12 cellular contexts compared by ENCODE assay signal in the genomic region with DNA sequence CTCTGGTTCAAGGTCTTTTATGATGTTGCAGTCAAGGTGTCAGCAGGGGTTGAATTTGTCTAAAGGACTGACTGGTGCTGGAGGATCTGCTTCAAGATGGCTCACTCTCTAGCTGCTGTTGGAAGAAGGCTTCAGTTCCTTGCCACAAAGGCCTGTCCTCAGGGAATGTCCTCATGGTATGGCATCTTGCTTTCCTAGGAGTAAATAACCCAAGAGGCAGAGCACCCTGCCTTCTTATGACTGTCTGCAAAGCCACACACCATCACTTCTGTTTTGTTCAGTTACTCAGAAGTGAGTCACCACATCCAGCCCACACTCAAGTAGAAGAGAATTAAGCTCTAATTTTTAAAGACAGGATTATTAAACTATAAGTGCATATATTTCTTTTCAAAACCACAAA. TPM values are rescaled to one million over a fixed set of nuclear protein-coding genes. Genes with fewer than 3 reads are reported as not detected.
DNase-seq lines count a peak whose midpoint lies in the region; ATAC-seq lines count a peak whose summit lies in the region.
"Had no signal": no experiment of that assay in that cellular context is flagged by ENCODE, and none has a peak within 500 bp of the region (broad histone marks: within the 10 kb centered on the region; RNA-seq: fewer than 3 reads in every experiment).

No MANE protein-coding gene starts in this region.

- H3K27ac Mint-ChIP-seq in activated CD4-positive, alpha-beta T cell treated with anti-CD3 and anti-CD28 coated beads, Interleukin-2, amount 10 ng/mL, durations not matched to agents 24 days and 14 days: peak overlapping the region; percentile 59
- H3K27ac Mint-ChIP-seq: neural progenitor cell had no signal

- H3K27ac ChIP-seq in caudate nucleus (ENCODE audit: low read depth, low read length): peak overlapping the region; percentile 79
- H3K27ac ChIP-seq: neural progenitor cell had no signal

- H3K36me3 Mint-ChIP-seq in activated CD4-positive, alpha-beta T cell treated with anti-CD3 and anti-CD28 coated beads, Interleukin-2, amount 10 ng/mL, durations not matched to agents 24 days and 14 days (ENCODE audit: low read depth): no peaks in the 10 kb centered on the region
- H3K36me3 Mint-ChIP-seq: neural progenitor cell had no signal

- H3K9me3 Mint-ChIP-seq in activated CD4-positive, alpha-beta T cell treated with anti-CD3 and anti-CD28 coated beads, Interleukin-2, amount 10 ng/mL, durations not matched to agents 24 days and 14 days: no peaks in the 10 kb centered on the region
- H3K9me3 Mint-ChIP-seq: neural progenitor cell had no signal

- peaks cover 31% of the 10 kb centered on the region for H3K4me1 Mint-ChIP-seq in activated CD4-positive, alpha-beta T cell treated with anti-CD3 and anti-CD28 coated beads, Interleukin-2, amount 10 ng/mL, durations not matched to agents 24 days and 14 days
- H3K4me1 Mint-ChIP-seq: neural progenitor cell had no signal

- H3K27me3 Mint-ChIP-seq in activated CD4-positive, alpha-beta T cell treated with anti-CD3 and anti-CD28 coated beads, Interleukin-2, amount 10 ng/mL, durations not matched to agents 24 days and 14 days: peaks cover 14% of the 10 kb centered on the region

- ATAC-seq in GM21619 (IDR thresholded peaks at IDR 0.05; ENCODE audit: unreplicated experiment) (no peak), GM18519 (IDR thresholded peaks at IDR 0.05; ENCODE audit: low FRiP score, unreplicated experiment) (no peak)

- H3K4me3 Mint-ChIP-seq in activated CD4-positive, alpha-beta T cell treated with anti-CD3 and anti-CD28 coated beads, Interleukin-2, amount 10 ng/mL, durations not matched to agents 24 days and 14 days: no peak overlapping the region
- H3K4me3 Mint-ChIP-seq: neural progenitor cell had no signal

- DNase-seq in activated CD4-positive, alpha-beta T cell treated with anti-CD3 and anti-CD28 coated beads, Interleukin-2, amount 10 ng/mL, durations not matched to agents 24 days and 14 days: peak; percentile 57
- no peak for DNase-seq in activated CD4-positive, alpha-beta T cell treated with anti-CD3 and anti-CD28 coated beads, Interleukin-2, amount 50 U/mL, for 4 hours
- DNase-seq in M059J (ENCODE audit: low read depth) (peak; percentile 51), caudate nucleus (lab: John Stamatoyannopoulos, UW) (peak in 21 of 61 donors; percentile 2 to 66 (median 13)), putamen (ENCODE audit: low spot score) (peak; percentile 35)
- no peak for DNase-seq in NK-92 treated with Interleukin-12 subunit alpha and Interleukin-12 subunit beta, amount 100 ng/mL, for 24 hours (lab: John Stamatoyannopoulos, UW)
- DNase-seq: ACHN, DMS79 treated with DMSO at 0.1 percent for 48 hours, foreskin melanocyte had no signal

- intact Hi-C loops in activated CD4-positive, alpha-beta T cell treated with anti-CD3 and anti-CD28 coated beads, Interleukin-2, amount 10 ng/mL, durations not matched to agents 24 days and 14 days (cut with micrococcal nuclease): no loop called here

RNA-seq across cellular contexts. Expression of gene PLAAT5, which starts 45.2 kb away (rescaled TPM):
- total RNA-seq in activated CD4-positive, alpha-beta T cell treated with anti-CD3 and anti-CD28 coated beads, Interleukin-2, amount 10 ng/mL, durations not matched to agents 24 days and 14 days: not detected in 2 replicates
- total RNA-seq in M059J (2014; rRNA removed; shearing (Covaris generic)): not detected in 2 replicates

Comparison
In these comparisons a context has a peak if more than half of its experiments do, and no peak if none do; other contexts are left out.
1. DNase-seq: peak in activated CD4-positive, alpha-beta T cell treated with anti-CD3 and anti-CD28 coated beads, Interleukin-2, amount 10 ng/mL, durations not matched to agents 24 days and 14 days (single experiment), M059J (single experiment) and putamen (single experiment); none in activated CD4-positive, alpha-beta T cell treated with anti-CD3 and anti-CD28 coated beads, Interleukin-2, amount 50 U/mL, for 4 hours (0 of 2) and NK-92 treated with Interleukin-12 subunit alpha and Interleukin-12 subunit beta, amount 100 ng/mL, for 24 hours (single experiment).